In genomic region chr1:198681831-198682756, GRCh38 we compare ENCODE assay signal across 8 cellular contexts. TPM values are rescaled to one million over a fixed set of nuclear protein-coding genes. Genes with fewer than 3 reads are reported as not detected.
DNase-seq lines count a peak whose midpoint lies in the region; ATAC-seq, FAIRE-seq and TF ChIP-seq lines count a peak whose summit lies in the region.

No MANE protein-coding gene starts in this region.

- TF ChIP-seq CTCF in HL-60 (IDR thresholded peaks at IDR 0.05; ENCODE audit: insufficient read depth, low read length) = no peak

- peak overlapping the region; percentile 78 for H3K4me3 Mint-ChIP-seq in activated T-helper 2 cell treated with anti-CD3 and anti-CD28 coated beads, Interferon-gamma antibody, Interleukin-2, Interleukin-4, amounts not matched to agents 10 μg/mL and 5 μg/mL and 100 μg/mL, durations not matched to agents 14 hours and 24 hours and 36 hours (ENCODE audit: low read depth)

- peak; percentile 85 for FAIRE-seq in RCC 7860 (lab: Jason Lieb, UNC)

- H3K4me3 ChIP-seq in HL-60 (replicated peaks; ENCODE audit: insufficient read depth, low read length) = no peak overlapping the region

- peak; percentile 95 for ATAC-seq in GM21381 (IDR thresholded peaks at IDR 0.05; ENCODE audit: unreplicated experiment)

- H3K27me3 Mint-ChIP-seq in activated T-helper 2 cell treated with anti-CD3 and anti-CD28 coated beads, Interferon-gamma antibody, Interleukin-2, Interleukin-4, amounts not matched to agents 10 μg/mL and 5 μg/mL and 100 μg/mL, durations not matched to agents 14 hours and 24 hours and 36 hours (ENCODE audit: low read depth) = no peaks in the 10 kb centered on the region

- intact Hi-C loops in activated T-helper 2 cell treated with anti-CD3 and anti-CD28 coated beads, Interferon-gamma antibody, Interleukin-2, Interleukin-4, amounts not matched to agents 10 μg/mL and 5 μg/mL and 100 μg/mL, durations not matched to agents 14 hours and 24 hours and 36 hours (cut with micrococcal nuclease) = loop anchor here (1.0 to 10.0 kb wide), 13 partner anchors 13 to 767 kb away; partner anchors contain the start of genes LHX9 and NEK7

- peak overlapping the region; percentile 94 for H3K27ac ChIP-seq in HL-60 (replicated peaks)

- H3K27ac Mint-ChIP-seq in activated T-helper 2 cell treated with anti-CD3 and anti-CD28 coated beads, Interferon-gamma antibody, Interleukin-2, Interleukin-4, amounts not matched to agents 10 μg/mL and 5 μg/mL and 100 μg/mL, durations not matched to agents 14 hours and 24 hours and 36 hours = peak overlapping the region; percentile 96

- peaks cover 77% of the 10 kb centered on the region for H3K4me1 Mint-ChIP-seq in activated T-helper 2 cell treated with anti-CD3 and anti-CD28 coated beads, Interferon-gamma antibody, Interleukin-2, Interleukin-4, amounts not matched to agents 10 μg/mL and 5 μg/mL and 100 μg/mL, durations not matched to agents 14 hours and 24 hours and 36 hours (ENCODE audit: low read depth)

- peaks cover 43% of the 10 kb centered on the region for H3K36me3 Mint-ChIP-seq in activated T-helper 2 cell treated with anti-CD3 and anti-CD28 coated beads, Interferon-gamma antibody, Interleukin-2, Interleukin-4, amounts not matched to agents 10 μg/mL and 5 μg/mL and 100 μg/mL, durations not matched to agents 14 hours and 24 hours and 36 hours (ENCODE audit: low read depth)

- DNase-seq in DMS 273 treated with DMSO at 0.1 percent for 48 hours (lab: John Stamatoyannopoulos, UW) = peak; percentile 51
- DNase-seq in HL-60 (ENCODE audit: low read depth in 1 of 2, low spot score in 1 of 2) = peak; percentile 95 to 98
- DNase-seq in RCC 7860 (ENCODE audit: low spot score) = peak; percentile 85
- peak; percentile 84 for DNase-seq in activated T-helper 2 cell treated with anti-CD3 and anti-CD28 coated beads, Interferon-gamma antibody, Interleukin-2, Interleukin-4, amounts not matched to agents 10 μg/mL and 5 μg/mL and 100 μg/mL, durations not matched to agents 14 hours and 24 hours and 36 hours (ENCODE audit: low spot score)
- peak; percentile 74 for DNase-seq in globus pallidus (ENCODE audit: low spot score)
- peak; percentile 96 for DNase-seq in renal cortical epithelial cell (ENCODE audit: low read depth)
- no peak for DNase-seq in NCI-H2029 treated with DMSO at 0.1 percent for 48 hours (lab: John Stamatoyannopoulos, UW)

- H3K27me3 ChIP-seq in HL-60 (ENCODE audit: insufficient read depth, poor library complexity, severe bottlenecking) = no peaks in the 10 kb centered on the region

- H3K9me3 Mint-ChIP-seq in activated T-helper 2 cell treated with anti-CD3 and anti-CD28 coated beads, Interferon-gamma antibody, Interleukin-2, Interleukin-4, amounts not matched to agents 10 μg/mL and 5 μg/mL and 100 μg/mL, durations not matched to agents 14 hours and 24 hours and 36 hours = no peaks in the 10 kb centered on the region

RNA-seq across cellular contexts. Expression of gene PTPRC, which starts 43.3 kb away (rescaled TPM):
- total RNA-seq in activated T-helper 2 cell treated with anti-CD3 and anti-CD28 coated beads, Interferon-gamma antibody, Interleukin-2, Interleukin-4, amounts not matched to agents 10 μg/mL and 5 μg/mL and 100 μg/mL, durations not matched to agents 14 hours and 24 hours and 36 hours = 321 and 333 TPM in 2 replicates
- not detected in 2 replicates for total RNA-seq in renal cortical epithelial cell

Comparison
In these comparisons a context has a peak if more than half of its experiments do, and no peak if none do; other contexts are left out.
1. RNA of gene PTPRC, which starts 43.3 kb away (total RNA-seq): 321 to 333 TPM in activated T-helper 2 cell treated with anti-CD3 and anti-CD28 coated beads, Interferon-gamma antibody, Interleukin-2, Interleukin-4, amounts not matched to agents 10 μg/mL and 5 μg/mL and 100 μg/mL, durations not matched to agents 14 hours and 24 hours and 36 hours; not detected in renal cortical epithelial cell; every median in the first group is over 100 times any median in the second.